Comparison of ENCODE assay signal across 14 cellular contexts in genomic region chr9:87868635-87869034, GRCh38.
A peak's percentile ranks its signal among the peaks of the same experiment; 100 is the strongest.
DNase-seq lines count a peak whose midpoint lies in the region; ATAC-seq and TF ChIP-seq lines count a peak whose summit lies in the region.
"Had no signal": no experiment of that assay in that cellular context is flagged by ENCODE, and none has a peak within 500 bp of the region (broad histone marks: within the 10 kb centered on the region; RNA-seq: fewer than 3 reads in every experiment).

No MANE protein-coding gene starts in this region.

- peak; percentile 17; the same call in 1 of the 3 replicates for ATAC-seq in RWPE2 (ENCODE audit: low read depth)
- no peak for ATAC-seq in GM19328 (IDR thresholded peaks at IDR 0.05; ENCODE audit: unreplicated experiment)
- ATAC-seq: CD8-positive, alpha-beta T cell had no signal

- H3K27ac ChIP-seq in RWPE2 (ENCODE audit: poor library complexity, severe bottlenecking): no peak overlapping the region
- H3K27ac ChIP-seq: BLaER1 treated with 17β-estradiol and CSF1 and Interleukin-3, amounts not matched to agents 10 nM and 100 nM; HL-60 had no signal

- H3K4me3 Mint-ChIP-seq in nephron progenitor cell: no peak overlapping the region
- H3K4me3 Mint-ChIP-seq: B cell; CD8-positive, alpha-beta T cell; H9 had no signal

- H3K4me3 ChIP-seq in RWPE2 (ENCODE audit: severe bottlenecking): no peak overlapping the region
- H3K4me3 ChIP-seq: BLaER1 treated with 17β-estradiol and CSF1 and Interleukin-3, amounts not matched to agents 10 nM and 100 nM had no signal

- peak overlapping the region; percentile 6 for H3K27ac Mint-ChIP-seq in nephron progenitor cell
- H3K27ac Mint-ChIP-seq: B cell; CD8-positive, alpha-beta T cell; H9 had no signal

- H3K4me1 Mint-ChIP-seq in nephron progenitor cell: peaks cover 16% of the 10 kb centered on the region
- H3K4me1 Mint-ChIP-seq: B cell had no signal

- H3K27me3 ChIP-seq in RWPE2 (ENCODE audit: insufficient read depth, poor library complexity, severe bottlenecking): no peaks in the 10 kb centered on the region
- H3K27me3 ChIP-seq: BLaER1 treated with 17β-estradiol and CSF1 and Interleukin-3, amounts not matched to agents 10 nM and 100 nM had no signal

- no peaks in the 10 kb centered on the region for H3K4me1 ChIP-seq in RWPE2 (ENCODE audit: insufficient read depth, poor library complexity, severe bottlenecking)

- no peak for DNase-seq in RWPE2 (ENCODE audit: low spot score)
- peak; percentile 34 for DNase-seq in ecto neural progenitor cell (ENCODE audit: low spot score)
- DNase-seq in nephron progenitor cell: no peak
- DNase-seq in NCI-H446 treated with DMSO at 0.1 percent for 48 hours (lab: John Stamatoyannopoulos, UW): no peak
- DNase-seq in NCI-H2029 treated with DMSO at 0.1 percent for 48 hours (lab: John Stamatoyannopoulos, UW): no peak
- DNase-seq: Calu3; CD8-positive, alpha-beta T cell; DMS79 treated with DMSO at 0.1 percent for 48 hours; GF-D8 had no signal

- H3K27me3 Mint-ChIP-seq in nephron progenitor cell (ENCODE audit: low read depth, poor library complexity): peaks cover 6% of the 10 kb centered on the region
- H3K27me3 Mint-ChIP-seq: B cell had no signal

- no peaks in the 10 kb centered on the region for H3K36me3 ChIP-seq in RWPE2 (ENCODE audit: low read depth)
- H3K36me3 ChIP-seq: BLaER1 treated with 17β-estradiol and CSF1 and Interleukin-3, amounts not matched to agents 10 nM and 100 nM had no signal

- no peaks in the 10 kb centered on the region for H3K36me3 Mint-ChIP-seq in nephron progenitor cell (ENCODE audit: low read depth)
- H3K36me3 Mint-ChIP-seq: CD8-positive, alpha-beta T cell had no signal

- H3K9me3 Mint-ChIP-seq in nephron progenitor cell: no peaks in the 10 kb centered on the region
- H3K9me3 Mint-ChIP-seq: CD8-positive, alpha-beta T cell; H9 had no signal

- no peaks in the 10 kb centered on the region for H3K9me3 ChIP-seq in RWPE2 (ENCODE audit: severe bottlenecking)
- H3K9me3 ChIP-seq: BLaER1 treated with 17β-estradiol and CSF1 and Interleukin-3, amounts not matched to agents 10 nM and 100 nM had no signal

- TF ChIP-seq CTCF in RWPE2 (IDR thresholded peaks at IDR 0.05; ENCODE audit: poor library complexity, severe bottlenecking) (no peak), nephron progenitor cell (IDR thresholded peaks at IDR 0.05) (no peak)
